ENCODE assay signal across 19 cellular contexts in genomic region chr6:42135722-42136121, GRCh38. TPM values are rescaled to one million over a fixed set of nuclear protein-coding genes. Genes with fewer than 3 reads are reported as not detected.
"Had no signal": no experiment of that assay in that cellular context is flagged by ENCODE, and none has a peak within 500 bp of the region (broad histone marks: within the 10 kb centered on the region; RNA-seq: fewer than 3 reads in every experiment).

No MANE protein-coding gene starts in this region.

- H2AFZ ChIP-seq: parathyroid adenoma had no signal

- H3K79me2 ChIP-seq: parathyroid adenoma had no signal

- H3K4me3 Mint-ChIP-seq: activated naive CD4-positive, alpha-beta T cell treated with anti-CD3 and anti-CD28 coated beads, Interleukin-2, amount 50 U/mL, for 24 hours; effector memory CD8-positive, alpha-beta T cell; T-helper 1 cell treated with Interleukin-12 subunit alpha and Interleukin-12 subunit beta and Interleukin-4 antibody, amounts not matched to agents 30 μg/mL and 1 μg/mL, for 36 hours had no signal

- H3K27ac Mint-ChIP-seq: activated naive CD4-positive, alpha-beta T cell treated with anti-CD3 and anti-CD28 coated beads, Interleukin-2, amount 50 U/mL, for 24 hours; effector memory CD8-positive, alpha-beta T cell; T-helper 1 cell treated with Interleukin-12 subunit alpha and Interleukin-12 subunit beta and Interleukin-4 antibody, amounts not matched to agents 30 μg/mL and 1 μg/mL, for 36 hours had no signal

- ATAC-seq: effector memory CD8-positive, alpha-beta T cell; right cardiac atrium had no signal

- H3K4me3 ChIP-seq: esophagus muscularis mucosa, tibial artery had no signal

- DNase-seq: activated CD4-positive, alpha-beta T cell treated with anti-CD3 and anti-CD28 coated beads, Interleukin-2, amount 50 U/mL, for 1 hour; activated T-cell treated with anti-CD3 and anti-CD28 coated beads, Interleukin-2, amount 50 U/mL, for 1 hour; effector memory CD8-positive, alpha-beta T cell; glutamatergic neuron; hippocampal formation; right cardiac atrium; T1000; tibial artery had no signal

- H3K27me3 Mint-ChIP-seq: activated naive CD4-positive, alpha-beta T cell treated with anti-CD3 and anti-CD28 coated beads, Interleukin-2, amount 50 U/mL, for 24 hours had no signal

- H3K27ac ChIP-seq: esophagus muscularis mucosa, parathyroid adenoma, tibial artery had no signal

- H3K9ac ChIP-seq: parathyroid adenoma had no signal

- H3K36me3 ChIP-seq: esophagus muscularis mucosa had no signal

- H3K9me3 Mint-ChIP-seq: activated naive CD4-positive, alpha-beta T cell treated with anti-CD3 and anti-CD28 coated beads, Interleukin-2, amount 50 U/mL, for 24 hours; central memory CD8-positive, alpha-beta T cell; effector memory CD8-positive, alpha-beta T cell; memory B cell; stimulated activated naive CD8-positive, alpha-beta T cell treated with anti-CD3 and anti-CD28 coated beads, Interleukin-15, Interleukin-2, amounts not matched to agents 100 ng/mL and 50 ng/mL, for 24 hours; T-helper 1 cell treated with Interleukin-12 subunit alpha and Interleukin-12 subunit beta and Interleukin-4 antibody, amounts not matched to agents 30 μg/mL and 1 μg/mL, for 36 hours had no signal

- H3K9me3 ChIP-seq: esophagus muscularis mucosa, tibial artery had no signal

- H3K36me3 Mint-ChIP-seq: activated naive CD4-positive, alpha-beta T cell treated with anti-CD3 and anti-CD28 coated beads, Interleukin-2, amount 50 U/mL, for 24 hours; memory B cell had no signal

RNA-seq across cellular contexts. Expression of gene C6orf132, which starts 6.7 kb away (rescaled TPM):
- total RNA-seq: mononuclear cell, pulmonary artery endothelial cell had no signal

RNA-seq across cellular contexts. Expression of gene GUCA1A, which starts 37.4 kb away (rescaled TPM):
- total RNA-seq: dermis microvascular lymphatic vessel endothelial cell, esophagus muscularis mucosa, liver, mononuclear cell, pulmonary artery endothelial cell, right cardiac atrium had no signal
- polyA plus RNA-seq: liver, right cardiac atrium had no signal
